In genomic region chr14:100401031-100401692, GRCh38 we compare ENCODE assay signal across 22 cellular contexts. TPM values are rescaled to one million over a fixed set of nuclear protein-coding genes. Genes with fewer than 3 reads are reported as not detected.
DNase-seq lines count a peak whose midpoint lies in the region; ATAC-seq and TF ChIP-seq lines count a peak whose summit lies in the region.
"Had no signal": no experiment of that assay in that cellular context is flagged by ENCODE, and none has a peak within 500 bp of the region (broad histone marks: within the 10 kb centered on the region; RNA-seq: fewer than 3 reads in every experiment).

No MANE protein-coding gene starts in this region.

- peaks cover 5% of the 10 kb centered on the region for H3K4me1 ChIP-seq in upper lobe of right lung

- no peaks in the 10 kb centered on the region for H3K36me3 ChIP-seq in neural cell (ENCODE audit: insufficient read depth, low read length)
- no peaks in the 10 kb centered on the region for H3K36me3 ChIP-seq in upper lobe of right lung

- no peaks in the 10 kb centered on the region for H4K20me1 ChIP-seq in neural cell (ENCODE audit: insufficient read depth)

- in situ Hi-C loops in G401 (cut with HindIII; ENCODE audit: low sequenced_read_pairs) = loop anchor here (5.0 kb wide), 1 partner anchor 256 kb away; no protein-coding TSS in a partner anchor

- TF ChIP-seq EP300 in neural cell (conservative IDR thresholded peaks at IDR 0.05; ENCODE audit: poor library complexity, severe bottlenecking) = no peak

- no peak overlapping the region for H3K4me2 ChIP-seq in neural cell (ENCODE audit: low read length)

- no peaks in the 10 kb centered on the region for H3K9me2 ChIP-seq in neural cell (ENCODE audit: insufficient read depth, low read length)

- intact Hi-C loops in upper lobe of right lung (cut with DNase I) = no loop called here

- no peak overlapping the region for H2AFZ ChIP-seq in neural cell (ENCODE audit: low read depth, low read length)

- TF ChIP-seq CTCF in VCaP (conservative IDR thresholded peaks at IDR 0.05) = no peak
- TF ChIP-seq CTCF in neural cell (IDR thresholded peaks at IDR 0.05; ENCODE audit: poor library complexity, severe bottlenecking) = no peak
- TF ChIP-seq CTCF in upper lobe of right lung (IDR thresholded peaks at IDR 0.05) = no peak

- H3K27me3 ChIP-seq in neural cell (ENCODE audit: insufficient read depth, low read depth, low read length) (no peaks in the 10 kb centered on the region), upper lobe of right lung (no peaks in the 10 kb centered on the region)

- H3K79me2 ChIP-seq in neural cell (replicated peaks; ENCODE audit: insufficient read depth, low read length) = no peaks in the 10 kb centered on the region

- peak overlapping the region; percentile 84; the same call in 1 of the 2 replicates for H3K27ac ChIP-seq in VCaP
- H3K27ac ChIP-seq in neural cell (ENCODE audit: low read length) = peak overlapping the region; percentile 47
- H3K27ac ChIP-seq in upper lobe of right lung = no peak overlapping the region
- H3K27ac ChIP-seq: 22Rv1 had no signal

- peak; percentile 25 to 50 for DNase-seq in SHP77 (lab: John Stamatoyannopoulos, UW)
- no peak for DNase-seq in SHP77 treated with DMSO at 0.1 percent for 48 hours (lab: John Stamatoyannopoulos, UW)
- DNase-seq in upper lobe of right lung = peak; percentile 54
- DNase-seq in G401 (ENCODE audit: low spot score) = no peak
- no peak for DNase-seq in stimulated activated naive CD8-positive, alpha-beta T cell treated with anti-CD3 and anti-CD28 coated beads, Interleukin-15, Interleukin-2, amounts not matched to agents 100 U/mL and 50 U/mL, for 24 hours
- DNase-seq: DMS153, HCEC 1CT, IMR-90, Kasumi-1, MM.1S, NCI-H1092, NCI-H1436 treated with DMSO at 0.1 percent for 48 hours, NCI-H2029 treated with DMSO at 0.1 percent for 48 hours, NCI-H510A, NCI-H774, OCI-M1, Right ventricle myocardium superior had no signal

- H3K4me3 ChIP-seq in neural cell (ENCODE audit: low read length) (no peak overlapping the region), upper lobe of right lung (no peak overlapping the region)
- H3K4me3 ChIP-seq: GM12878 had no signal

- no peak for ATAC-seq in upper lobe of right lung
- no peak for ATAC-seq in GM18873 (IDR thresholded peaks at IDR 0.05; ENCODE audit: low FRiP score, unreplicated experiment)
- no peak for ATAC-seq in stimulated activated naive CD8-positive, alpha-beta T cell treated with anti-CD3 and anti-CD28 coated beads, Interleukin-15, Interleukin-2, amounts not matched to agents 100 U/mL and 50 U/mL, for 24 hours
- ATAC-seq: GM12878 had no signal

- TF ChIP-seq RAD21 in neural cell (conservative IDR thresholded peaks at IDR 0.05) = no peak

- H3K9me3 ChIP-seq in neural cell (ENCODE audit: low read length) (no peaks in the 10 kb centered on the region), upper lobe of right lung (no peaks in the 10 kb centered on the region)

- no peaks in the 10 kb centered on the region for H3F3A ChIP-seq in neural cell (ENCODE audit: insufficient read depth, low read length, poor library complexity, severe bottlenecking)

- no peak overlapping the region for H3K9ac ChIP-seq in neural cell (ENCODE audit: low read length)

TF ChIP-seq in neural cell, 6 proteins besides CTCF, POLR2A, EP300 and RAD21:
- no peak for TF ChIP-seq MXI1 (conservative IDR thresholded peaks at IDR 0.05; ENCODE audit: poor library complexity, severe bottlenecking)
- no peak for TF ChIP-seq SMC3 (conservative IDR thresholded peaks at IDR 0.05; ENCODE audit: poor library complexity)
- no peak for TF ChIP-seq TAF1 (IDR thresholded peaks at IDR 0.05; ENCODE audit: low read depth)

RNA-seq across cellular contexts. Expression of gene WDR25, which starts 24.9 kb away (rescaled TPM):
- 26.3 and 30.2 TPM in 2 replicates for polyA plus RNA-seq in neural cell
- 31.4 and 39.8 TPM in 2 replicates for polyA minus RNA-seq in neural cell
- 7.9 TPM for total RNA-seq in upper lobe of right lung
- 4.6 and 19.8 TPM in 2 replicates for total RNA-seq in G401 (2014; rRNA removed; shearing (Covaris generic))

Comparison
In these comparisons a context has a peak if more than half of its experiments do, and no peak if none do; other contexts are left out.
1. DNase-seq: peak in SHP77 (2 of 2) and upper lobe of right lung (single experiment); none in SHP77 treated with DMSO at 0.1 percent for 48 hours (single experiment), G401 (single experiment) and stimulated activated naive CD8-positive, alpha-beta T cell treated with anti-CD3 and anti-CD28 coated beads, Interleukin-15, Interleukin-2, amounts not matched to agents 100 U/mL and 50 U/mL, for 24 hours (single experiment).